21 cellular contexts compared by ENCODE assay signal in the genomic region with DNA sequence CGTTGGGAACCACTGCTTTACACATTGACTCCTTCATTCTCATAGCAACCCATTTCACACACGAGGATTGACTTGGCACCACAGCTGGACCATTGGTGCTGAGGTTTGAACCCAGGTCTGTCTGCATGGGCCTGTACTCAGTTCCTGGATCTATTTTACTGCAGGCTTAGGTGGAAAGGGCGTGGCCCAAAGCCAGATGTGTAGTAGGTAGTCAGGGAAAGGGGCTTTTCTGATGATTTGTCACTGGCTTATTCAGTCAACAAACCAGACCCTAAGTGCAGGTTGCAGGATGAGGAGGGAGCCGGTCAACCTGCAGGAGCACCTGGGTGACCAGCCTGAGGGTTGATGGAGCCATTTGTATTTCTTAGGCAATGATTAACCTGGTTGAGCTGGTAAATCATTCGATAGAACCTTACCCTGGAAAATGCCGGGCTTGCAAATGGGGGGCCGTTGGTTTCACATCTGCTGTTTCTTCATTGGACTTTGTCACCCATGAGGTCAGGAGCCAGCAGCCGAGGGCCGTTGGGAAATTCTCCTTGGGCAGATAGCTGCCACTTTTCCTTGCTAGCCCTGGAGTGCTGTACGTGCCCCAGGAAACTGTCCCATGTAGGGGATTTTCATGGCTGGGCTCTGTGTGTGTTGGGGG.
A peak's percentile ranks its signal among the peaks of the same experiment; 100 is the strongest.
DNase-seq lines count a peak whose midpoint lies in the region; ATAC-seq, FAIRE-seq and TF ChIP-seq lines count a peak whose summit lies in the region.
"Had no signal": no experiment of that assay in that cellular context is flagged by ENCODE, and none has a peak within 500 bp of the region (broad histone marks: within the 10 kb centered on the region; RNA-seq: fewer than 3 reads in every experiment).

No MANE protein-coding gene starts in this region.

- no peak for TF ChIP-seq POLR2A in gastrocnemius medialis (IDR thresholded peaks at IDR 0.05)

- no peak for FAIRE-seq in HTR-8/SVneo (lab: Jason Lieb, UNC)

- ATAC-seq in left colon (peak; percentile 73), gastrocnemius medialis (no peak)

- intact Hi-C loops in left colon (cut with DNase I, micrococcal nuclease), result no loop called here
- intact Hi-C loops in gastrocnemius medialis (cut with DNase I; ENCODE audit: low total_unique reads), result no loop called here

- no peak for TF ChIP-seq CTCF in RWPE1 (conservative IDR thresholded peaks at IDR 0.05; ENCODE audit: low read depth)
- no peak for TF ChIP-seq CTCF in progenitor cell of endocrine pancreas (IDR thresholded peaks at IDR 0.05; ENCODE audit: unreplicated experiment)
- no peak for TF ChIP-seq CTCF in gastrocnemius medialis (IDR thresholded peaks at IDR 0.05 in 4 of 5, conservative IDR thresholded peaks at IDR 0.05 in 1 of 5)

- H3K27ac Mint-ChIP-seq in progenitor cell of endocrine pancreas, result peak overlapping the region; percentile 96

- H3K4me1 Mint-ChIP-seq in progenitor cell of endocrine pancreas (ENCODE audit: low read depth), result peaks cover 47% of the 10 kb centered on the region

- no peak overlapping the region for H3K4me3 ChIP-seq in gastrocnemius medialis
- H3K4me3 ChIP-seq: MG63, tibial nerve had no signal

- H3K27me3 ChIP-seq in gastrocnemius medialis, result no peaks in the 10 kb centered on the region
- H3K27me3 ChIP-seq: MG63, tibial nerve had no signal

- CTCF ChIA-PET in RWPE1 (lab: Yijun Ruan, JAX), result no interaction called here

- no peak overlapping the region for H3K4me3 Mint-ChIP-seq in progenitor cell of endocrine pancreas (ENCODE audit: low read depth)
- H3K4me3 Mint-ChIP-seq: CD8-positive, alpha-beta memory T cell; immature natural killer cell had no signal

- in situ Hi-C loops in gastrocnemius medialis (cut with MboI; ENCODE audit: low sequenced_read_pairs in 4 of 4), result no loop called here

- no peaks in the 10 kb centered on the region for H3K36me3 ChIP-seq in gastrocnemius medialis
- H3K36me3 ChIP-seq: MG63, tibial nerve had no signal

- no peaks in the 10 kb centered on the region for H3K4me1 ChIP-seq in gastrocnemius medialis

- DNase-seq in DMS53 treated with DMSO at 0.1 percent for 48 hours (lab: John Stamatoyannopoulos, UW; ENCODE audit: unreplicated experiment) (peak; percentile 25), RWPE1 (ENCODE audit: low spot score) (no peak), left colon (peak; percentile 50 to 67), progenitor cell of endocrine pancreas (ENCODE audit: low spot score, unreplicated experiment) (peak; percentile 22), activated gamma-delta T cell treated with Interleukin-2 at 50 U/mL for 16 hours (no peak), gastrocnemius medialis (no peak), Kasumi-1 (lab: John Stamatoyannopoulos, UW) (no peak), HTR-8/SVneo (ENCODE audit: insufficient read length, low spot score) (no peak)
- DNase-seq: activated CD8-positive, alpha-beta memory T cell treated with anti-CD3 and anti-CD28 coated beads, Interleukin-2, amount 50 U/mL, for 4 hours; activated effector memory CD4-positive, alpha-beta T cell treated with anti-CD3 and anti-CD28 coated beads, Interleukin-2, amount 50 U/mL, for 16 hours; CD8-positive, alpha-beta memory T cell; GOT3; head of caudate nucleus; immature natural killer cell; IMR-90; MG63; NCI-H2029; NCI-H510A; stimulated activated naive CD4-positive, alpha-beta T cell; T-helper 9 cell had no signal

- H3K9me3 Mint-ChIP-seq in progenitor cell of endocrine pancreas (ENCODE audit: low read depth), result no peaks in the 10 kb centered on the region
- H3K9me3 Mint-ChIP-seq: CD8-positive, alpha-beta memory T cell; immature natural killer cell had no signal

- no peaks in the 10 kb centered on the region for H3K9me3 ChIP-seq in gastrocnemius medialis
- H3K9me3 ChIP-seq: MG63, tibial nerve had no signal

- no peaks in the 10 kb centered on the region for H3K36me3 Mint-ChIP-seq in progenitor cell of endocrine pancreas (ENCODE audit: insufficient read depth)
- H3K36me3 Mint-ChIP-seq: immature natural killer cell had no signal

- H3K27ac ChIP-seq in RWPE1, result peak overlapping the region; percentile 44
- no peak overlapping the region for H3K27ac ChIP-seq in gastrocnemius medialis
- H3K27ac ChIP-seq: tibial nerve had no signal

- POLR2A ChIA-PET in RWPE1 (lab: Yijun Ruan, JAX; ENCODE audit: low non-redundant PET), result interaction anchor here (0.6 to 0.7 kb wide), 3 partner anchors 14 to 175 kb away, joined by 3 to 4 read pairs (median 4); no protein-coding TSS in a partner anchor

- no peaks in the 10 kb centered on the region for H3K27me3 Mint-ChIP-seq in progenitor cell of endocrine pancreas
- H3K27me3 Mint-ChIP-seq: CD8-positive, alpha-beta memory T cell had no signal

Comparison
In these comparisons a context has a peak if more than half of its experiments do, and no peak if none do; other contexts are left out.
1. DNase-seq: peak in DMS53 treated with DMSO at 0.1 percent for 48 hours (single experiment), left colon (2 of 2) and progenitor cell of endocrine pancreas (single experiment); none in RWPE1 (single experiment), activated gamma-delta T cell treated with Interleukin-2 at 50 U/mL for 16 hours (single experiment), gastrocnemius medialis (0 of 2), Kasumi-1 (0 of 2) and HTR-8/SVneo (single experiment).